In the genomic region with DNA sequence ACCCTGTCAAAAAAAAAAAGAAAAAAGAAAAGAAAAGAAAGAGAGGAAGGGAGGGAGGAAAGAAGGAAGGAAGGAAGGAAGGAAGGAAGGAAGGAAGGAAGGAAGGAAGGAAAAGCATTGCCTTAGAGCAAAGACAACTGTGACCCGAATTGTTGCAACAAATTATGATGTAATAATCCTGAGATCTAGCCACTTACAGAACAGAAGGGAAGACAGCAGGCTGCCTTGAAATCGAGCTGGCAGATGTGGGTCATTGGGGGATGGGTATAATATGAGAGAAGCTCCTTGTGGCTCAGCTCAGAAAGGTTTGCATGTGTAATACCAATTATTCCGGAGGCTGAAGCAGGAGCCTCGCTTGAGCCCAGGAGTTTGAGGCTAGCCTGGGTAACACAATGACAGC, we compare ENCODE assay signal across 18 cellular contexts.
A peak's percentile ranks its signal among the peaks of the same experiment; 100 is the strongest.
DNase-seq lines count a peak whose midpoint lies in the region; ATAC-seq lines count a peak whose summit lies in the region.
"Had no signal": no experiment of that assay in that cellular context is flagged by ENCODE, and none has a peak within 500 bp of the region (broad histone marks: within the 10 kb centered on the region; RNA-seq: fewer than 3 reads in every experiment).

No MANE protein-coding gene starts in this region.

- H3K9me3 ChIP-seq in BLaER1 treated with 17β-estradiol and CSF1 and Interleukin-3, amounts not matched to agents 10 nM and 100 nM (replicated peaks in 1 of 11), result peaks cover 5 to 17% (median 15%) of the 10 kb centered on the region in 11 experiments; a peak in 21 of 22 replicates
- H3K9me3 ChIP-seq: adrenal gland, stomach, upper lobe of left lung had no signal

- peaks cover 0 to 9% of the 10 kb centered on the region in 2 donors for H3K27me3 Mint-ChIP-seq in effector memory CD8-positive, alpha-beta T cell
- no peaks in the 10 kb centered on the region for H3K27me3 Mint-ChIP-seq in activated T-cell treated with anti-CD3 and anti-CD28 coated beads, Interleukin-2, amount 50 U/mL, for 72 hours (ENCODE audit: low read depth)

- no peak for ATAC-seq in effector memory CD8-positive, alpha-beta T cell (replicated peaks)
- ATAC-seq in activated T-cell treated with anti-CD3 and anti-CD28 coated beads, Interleukin-2, amount 50 U/mL, for 72 hours (replicated peaks in 1 of 2), result no peak
- ATAC-seq: esophagus mucosa had no signal

- no peaks in the 10 kb centered on the region for H3K27me3 ChIP-seq in BLaER1 treated with 17β-estradiol and CSF1 and Interleukin-3, amounts not matched to agents 10 nM and 100 nM
- H3K27me3 ChIP-seq: adrenal gland, stomach, upper lobe of left lung had no signal

- H3K36me3 ChIP-seq in BLaER1 treated with 17β-estradiol and CSF1 and Interleukin-3, amounts not matched to agents 10 nM and 100 nM, result peaks cover 0 to 12% (median 5%) of the 10 kb centered on the region in 11 experiments; a peak in 7 of 22 replicates
- H3K36me3 ChIP-seq: adrenal gland, stomach, upper lobe of left lung had no signal

- H3K4me3 ChIP-seq in BLaER1 treated with 17β-estradiol and CSF1 and Interleukin-3, amounts not matched to agents 10 nM and 100 nM, result no peak overlapping the region
- H3K4me3 ChIP-seq: adrenal gland, stomach, upper lobe of left lung had no signal

- H3K4me1 Mint-ChIP-seq in effector memory CD8-positive, alpha-beta T cell (ENCODE audit: low read depth in 2 of 2), result peaks cover 6 to 10% of the 10 kb centered on the region in 2 donors
- H3K4me1 Mint-ChIP-seq in activated T-cell treated with anti-CD3 and anti-CD28 coated beads, Interleukin-2, amount 50 U/mL, for 72 hours (ENCODE audit: low read depth), result peaks cover 12% of the 10 kb centered on the region

- H3K4me2 ChIP-seq in BLaER1 treated with 17β-estradiol and CSF1 and Interleukin-3, amounts not matched to agents 10 nM and 100 nM, result peak overlapping the region; percentile 3 to 53 (median 27); a peak in 16 of 22 replicates

- DNase-seq in LHCN-M2 (ENCODE audit: low read depth), result peak; percentile 31
- DNase-seq in NOMO-1 treated with dmso at 0.1 percent for 144 hours (lab: John Stamatoyannopoulos, UW; ENCODE audit: unreplicated experiment), result peak; percentile 73
- DNase-seq in cerebellar cortex (ENCODE audit: low spot score), result peak; percentile 74
- no peak for DNase-seq in SW 1271 (lab: John Stamatoyannopoulos, UW)
- DNase-seq in A172 (ENCODE audit: low spot score), result no peak
- no peak for DNase-seq in effector memory CD8-positive, alpha-beta T cell
- DNase-seq in activated T-cell treated with anti-CD3 and anti-CD28 coated beads, Interleukin-2, amount 50 U/mL, for 72 hours, result no peak
- DNase-seq: activated CD4-positive, alpha-beta T cell treated with anti-CD3 and anti-CD28 coated beads for 1 hour; COR-L47; NCI-H1105 treated with DMSO at 0.1 percent for 48 hours; Right ventricle myocardium superior; stimulated activated CD4-positive, alpha-beta T cell treated with anti-CD3 and anti-CD28 coated beads, Interleukin-2, amount 100 ng/mL, for 24 hours; stomach; T-helper 9 cell; upper lobe of left lung had no signal

- no peaks in the 10 kb centered on the region for H3K36me3 Mint-ChIP-seq in effector memory CD8-positive, alpha-beta T cell (ENCODE audit: insufficient read depth)
- H3K36me3 Mint-ChIP-seq in activated T-cell treated with anti-CD3 and anti-CD28 coated beads, Interleukin-2, amount 50 U/mL, for 72 hours (ENCODE audit: insufficient read depth in 2 of 2), result no peaks in the 10 kb centered on the region

- no peak overlapping the region for H3K27ac Mint-ChIP-seq in effector memory CD8-positive, alpha-beta T cell
- H3K27ac Mint-ChIP-seq in activated T-cell treated with anti-CD3 and anti-CD28 coated beads, Interleukin-2, amount 50 U/mL, for 72 hours, result no peak overlapping the region

- no peaks in the 10 kb centered on the region; a peak in 1 of 22 replicates for H4K20me1 ChIP-seq in BLaER1 treated with 17β-estradiol and CSF1 and Interleukin-3, amounts not matched to agents 10 nM and 100 nM

- peaks cover 6 to 27% (median 17%) of the 10 kb centered on the region in 10 experiments; a peak in 19 of 20 replicates for H3K4me1 ChIP-seq in BLaER1 treated with 17β-estradiol and CSF1 and Interleukin-3, amounts not matched to agents 10 nM and 100 nM

- H3K27ac ChIP-seq in BLaER1 treated with 17β-estradiol and CSF1 and Interleukin-3, amounts not matched to agents 10 nM and 100 nM, result peak overlapping the region in 3 of 11 experiments; percentile 21 to 42 (median 32); a peak in 3 of 22 replicates
- H3K27ac ChIP-seq: adrenal gland, stomach, upper lobe of left lung had no signal

- H3K9me3 Mint-ChIP-seq in effector memory CD8-positive, alpha-beta T cell, result no peaks in the 10 kb centered on the region
- no peaks in the 10 kb centered on the region for H3K9me3 Mint-ChIP-seq in activated T-cell treated with anti-CD3 and anti-CD28 coated beads, Interleukin-2, amount 50 U/mL, for 72 hours

- no peak overlapping the region for H3K9ac ChIP-seq in BLaER1 treated with 17β-estradiol and CSF1 and Interleukin-3, amounts not matched to agents 10 nM and 100 nM

- no peak overlapping the region for H3K4me3 Mint-ChIP-seq in effector memory CD8-positive, alpha-beta T cell
- H3K4me3 Mint-ChIP-seq in activated T-cell treated with anti-CD3 and anti-CD28 coated beads, Interleukin-2, amount 50 U/mL, for 72 hours, result no peak overlapping the region

Comparison
In these comparisons a context has a peak if more than half of its experiments do, and no peak if none do; other contexts are left out.
1. DNase-seq: peak in LHCN-M2 (single experiment), NOMO-1 treated with dmso at 0.1 percent for 144 hours (single experiment) and cerebellar cortex (single experiment); none in SW 1271 (0 of 2), A172 (single experiment), effector memory CD8-positive, alpha-beta T cell (0 of 3) and activated T-cell treated with anti-CD3 and anti-CD28 coated beads, Interleukin-2, amount 50 U/mL, for 72 hours (0 of 2).